In genomic region chr16:8929086-8929748, GRCh38 we compare ENCODE assay signal across 13 cellular contexts. TPM values are rescaled to one million over a fixed set of nuclear protein-coding genes. Genes with fewer than 3 reads are reported as not detected.
DNase-seq lines count a peak whose midpoint lies in the region; ATAC-seq and TF ChIP-seq lines count a peak whose summit lies in the region.
"Had no signal": no experiment of that assay in that cellular context is flagged by ENCODE, and none has a peak within 500 bp of the region (broad histone marks: within the 10 kb centered on the region; RNA-seq: fewer than 3 reads in every experiment).

No MANE protein-coding gene starts in this region.

- in situ Hi-C loops in GM13977 (cut with MboI; ENCODE audit: low pct_unique_long_range_greater_than_20kb, low sequenced_read_pairs, unreplicated experiment): no loop called here

- H3K36me3 Mint-ChIP-seq in activated CD8-positive, alpha-beta T cell treated with anti-CD3 and anti-CD28 coated beads for 36 hours (ENCODE audit: low read depth): peaks cover 44% of the 10 kb centered on the region
- H3K36me3 Mint-ChIP-seq in activated CD8-positive, alpha-beta T cell treated with anti-CD3 and anti-CD28 coated beads, Interleukin-2, amount 10 ng/mL, durations not matched to agents 7 days and 5 days (ENCODE audit: low read depth): peaks cover 47% of the 10 kb centered on the region
- H3K36me3 Mint-ChIP-seq in nephron progenitor cell (ENCODE audit: low read depth): peaks cover 55% of the 10 kb centered on the region

- POLR2A ChIA-PET in activated CD8-positive, alpha-beta T cell treated with anti-CD3 and anti-CD28 coated beads for 36 hours (lab: Charles Lee): interaction anchor here (0.7 to 1.9 kb wide), 3 partner anchors 14 to 22 kb away, joined by 3 to 8 read pairs (median 3); no protein-coding TSS in a partner anchor
- POLR2A ChIA-PET in activated CD8-positive, alpha-beta T cell treated with anti-CD3 and anti-CD28 coated beads, Interleukin-2, amount 10 ng/mL, durations not matched to agents 7 days and 5 days (lab: Charles Lee): no interaction called here

- no peaks in the 10 kb centered on the region for H3K9me3 Mint-ChIP-seq in activated CD8-positive, alpha-beta T cell treated with anti-CD3 and anti-CD28 coated beads for 36 hours
- H3K9me3 Mint-ChIP-seq in activated CD8-positive, alpha-beta T cell treated with anti-CD3 and anti-CD28 coated beads, Interleukin-2, amount 10 ng/mL, durations not matched to agents 7 days and 5 days (ENCODE audit: insufficient read depth): no peaks in the 10 kb centered on the region
- H3K9me3 Mint-ChIP-seq in nephron progenitor cell: no peaks in the 10 kb centered on the region
- H3K9me3 Mint-ChIP-seq: activated naive CD4-positive, alpha-beta T cell treated with anti-CD3 and anti-CD28 coated beads, Interleukin-2, amount 50 U/mL, for 24 hours had no signal

- H3K4me2 ChIP-seq in osteoblast (ENCODE audit: insufficient read depth, low read length): no peak overlapping the region

- CTCF ChIA-PET in activated CD8-positive, alpha-beta T cell treated with anti-CD3 and anti-CD28 coated beads for 36 hours (lab: Charles Lee): interaction anchor here (1.6 kb wide), 1 partner anchor 7 kb away, joined by 8 read pairs; no protein-coding TSS in a partner anchor
- CTCF ChIA-PET in activated CD8-positive, alpha-beta T cell treated with anti-CD3 and anti-CD28 coated beads, Interleukin-2, amount 10 ng/mL, durations not matched to agents 7 days and 5 days (lab: Charles Lee): interaction anchor here (2.4 kb wide), 1 partner anchor 80 kb away, joined by 8 read pairs; no protein-coding TSS in a partner anchor

- H3K4me3 ChIP-seq in osteoblast (ENCODE audit: insufficient read depth, low read length): no peak overlapping the region

- H3K9me3 ChIP-seq in osteoblast (ENCODE audit: low read depth, low read length): no peaks in the 10 kb centered on the region

- no peak for DNase-seq in activated CD8-positive, alpha-beta T cell treated with anti-CD3 and anti-CD28 coated beads for 36 hours
- no peak for DNase-seq in activated CD8-positive, alpha-beta T cell treated with anti-CD3 and anti-CD28 coated beads, Interleukin-2, amount 10 ng/mL, durations not matched to agents 7 days and 5 days
- DNase-seq in NCI-H510A treated with DMSO at 0.1 percent for 48 hours (lab: John Stamatoyannopoulos, UW) (peak; percentile 35), nephron progenitor cell (peak; percentile 42), GM13977 (ENCODE audit: low spot score) (no peak), osteoblast (ENCODE audit: insufficient read length, low spot score, missing footprints) (no peak)
- no peak for DNase-seq in central memory CD4-positive, alpha-beta T cell
- DNase-seq: DND-41 had no signal

- peaks cover 29% of the 10 kb centered on the region for H3K36me3 ChIP-seq in osteoblast (ENCODE audit: insufficient read depth, low read length)

- peaks cover 93% of the 10 kb centered on the region for H4K20me1 ChIP-seq in osteoblast (ENCODE audit: insufficient read depth, low read length)

- no peaks in the 10 kb centered on the region for H3K27me3 ChIP-seq in osteoblast (ENCODE audit: insufficient read depth, low read length)

- no peak for TF ChIP-seq CTCF in activated CD8-positive, alpha-beta T cell treated with anti-CD3 and anti-CD28 coated beads for 36 hours (IDR thresholded peaks at IDR 0.05)
- TF ChIP-seq CTCF in nephron progenitor cell (IDR thresholded peaks at IDR 0.05): no peak
- no peak for TF ChIP-seq CTCF in GM13977 (IDR thresholded peaks at IDR 0.05; ENCODE audit: extremely low read depth, insufficient read depth, missing control alignments)
- no peak for TF ChIP-seq CTCF in osteoblast (IDR thresholded peaks at IDR 0.05; ENCODE audit: extremely low read depth, low read depth, low read length)

- peak overlapping the region; percentile 22 for H3K27ac Mint-ChIP-seq in activated CD8-positive, alpha-beta T cell treated with anti-CD3 and anti-CD28 coated beads for 36 hours
- H3K27ac Mint-ChIP-seq in activated CD8-positive, alpha-beta T cell treated with anti-CD3 and anti-CD28 coated beads, Interleukin-2, amount 10 ng/mL, durations not matched to agents 7 days and 5 days: no peak overlapping the region
- peak overlapping the region; percentile 91 for H3K27ac Mint-ChIP-seq in nephron progenitor cell
- H3K27ac Mint-ChIP-seq: activated naive CD4-positive, alpha-beta T cell treated with anti-CD3 and anti-CD28 coated beads, Interleukin-2, amount 50 U/mL, for 24 hours had no signal

- no peak overlapping the region for H2AFZ ChIP-seq in osteoblast (ENCODE audit: low read length)

- peaks cover 64% of the 10 kb centered on the region for H3K4me1 Mint-ChIP-seq in activated CD8-positive, alpha-beta T cell treated with anti-CD3 and anti-CD28 coated beads for 36 hours (ENCODE audit: low read depth)
- peaks cover 26% of the 10 kb centered on the region for H3K4me1 Mint-ChIP-seq in activated CD8-positive, alpha-beta T cell treated with anti-CD3 and anti-CD28 coated beads, Interleukin-2, amount 10 ng/mL, durations not matched to agents 7 days and 5 days (ENCODE audit: low read depth)
- H3K4me1 Mint-ChIP-seq in nephron progenitor cell: peaks cover 34% of the 10 kb centered on the region

- ATAC-seq in activated CD8-positive, alpha-beta T cell treated with anti-CD3 and anti-CD28 coated beads for 36 hours: no peak
- ATAC-seq in activated CD8-positive, alpha-beta T cell treated with anti-CD3 and anti-CD28 coated beads, Interleukin-2, amount 10 ng/mL, durations not matched to agents 7 days and 5 days: no peak
- ATAC-seq in HG02885 (IDR thresholded peaks at IDR 0.05; ENCODE audit: poor library complexity, unreplicated experiment): peak; percentile 43
- ATAC-seq: esophagus mucosa had no signal

- no peak overlapping the region for H3K4me3 Mint-ChIP-seq in activated CD8-positive, alpha-beta T cell treated with anti-CD3 and anti-CD28 coated beads for 36 hours
- no peak overlapping the region for H3K4me3 Mint-ChIP-seq in activated CD8-positive, alpha-beta T cell treated with anti-CD3 and anti-CD28 coated beads, Interleukin-2, amount 10 ng/mL, durations not matched to agents 7 days and 5 days
- peak overlapping the region; percentile 10 for H3K4me3 Mint-ChIP-seq in nephron progenitor cell
- H3K4me3 Mint-ChIP-seq: activated naive CD4-positive, alpha-beta T cell treated with anti-CD3 and anti-CD28 coated beads, Interleukin-2, amount 50 U/mL, for 24 hours had no signal

- peaks cover 96% of the 10 kb centered on the region for H3K79me2 ChIP-seq in osteoblast (ENCODE audit: insufficient read depth, low read length)

- H3K27ac ChIP-seq in osteoblast (ENCODE audit: low read depth, low read length): no peak overlapping the region

- no peaks in the 10 kb centered on the region for H3K27me3 Mint-ChIP-seq in activated CD8-positive, alpha-beta T cell treated with anti-CD3 and anti-CD28 coated beads for 36 hours
- H3K27me3 Mint-ChIP-seq in activated CD8-positive, alpha-beta T cell treated with anti-CD3 and anti-CD28 coated beads, Interleukin-2, amount 10 ng/mL, durations not matched to agents 7 days and 5 days (ENCODE audit: low read depth): no peaks in the 10 kb centered on the region
- H3K27me3 Mint-ChIP-seq in nephron progenitor cell (ENCODE audit: low read depth, poor library complexity): no peaks in the 10 kb centered on the region
- H3K27me3 Mint-ChIP-seq: activated naive CD4-positive, alpha-beta T cell treated with anti-CD3 and anti-CD28 coated beads, Interleukin-2, amount 50 U/mL, for 24 hours had no signal

- intact Hi-C loops in activated CD8-positive, alpha-beta T cell treated with anti-CD3 and anti-CD28 coated beads for 36 hours (cut with micrococcal nuclease): no loop called here

- H3K4me1 ChIP-seq in osteoblast (ENCODE audit: insufficient read depth, low read length): no peaks in the 10 kb centered on the region

RNA-seq across cellular contexts. Expression of gene USP7, which starts 34.5 kb away (rescaled TPM):
- total RNA-seq in activated CD8-positive, alpha-beta T cell treated with anti-CD3 and anti-CD28 coated beads for 36 hours: 100 to 1,000 TPM; 155 to 163 TPM
- 100 to 1,000 TPM; 134 to 144 TPM for total RNA-seq in activated CD8-positive, alpha-beta T cell treated with anti-CD3 and anti-CD28 coated beads, Interleukin-2, amount 10 ng/mL, durations not matched to agents 7 days and 5 days
- total RNA-seq in osteoblast: 46.0 and 51.4 TPM in 2 replicates

RNA-seq across cellular contexts. Expression of gene LITAFD, which starts 47.1 kb away (rescaled TPM):
- total RNA-seq in activated CD8-positive, alpha-beta T cell treated with anti-CD3 and anti-CD28 coated beads for 36 hours: not detected
- not detected for total RNA-seq in activated CD8-positive, alpha-beta T cell treated with anti-CD3 and anti-CD28 coated beads, Interleukin-2, amount 10 ng/mL, durations not matched to agents 7 days and 5 days
- not detected in 2 replicates for total RNA-seq in osteoblast
- total RNA-seq: esophagus mucosa, omental fat pad, urinary bladder had no signal

Comparison
In these comparisons a context has a peak if more than half of its experiments do, and no peak if none do; other contexts are left out.
1. DNase-seq: peak in NCI-H510A treated with DMSO at 0.1 percent for 48 hours (single experiment) and nephron progenitor cell (single experiment); none in activated CD8-positive, alpha-beta T cell treated with anti-CD3 and anti-CD28 coated beads for 36 hours (single experiment), activated CD8-positive, alpha-beta T cell treated with anti-CD3 and anti-CD28 coated beads, Interleukin-2, amount 10 ng/mL, durations not matched to agents 7 days and 5 days (single experiment), GM13977 (single experiment), central memory CD4-positive, alpha-beta T cell (single experiment) and osteoblast (single experiment).